ENCODE assay signal across 7 cellular contexts in genomic region chr2:12299431-12299830, GRCh38.
"Had no signal": no experiment of that assay in that cellular context is flagged by ENCODE, and none has a peak within 500 bp of the region (broad histone marks: within the 10 kb centered on the region; RNA-seq: fewer than 3 reads in every experiment).

No MANE protein-coding gene starts in this region.

- H3K4me3 ChIP-seq: GM23338 had no signal

- H3K9me3 Mint-ChIP-seq: GM23338 had no signal

- H3K9ac ChIP-seq: KMS-11 had no signal

- DNase-seq: H7, IMR-90, KBM-7 had no signal

- ATAC-seq: GM23338 had no signal

- H2AFZ ChIP-seq: GM23338 had no signal

- H3K27ac Mint-ChIP-seq: GM23338 had no signal

- H3K4me2 ChIP-seq: GM23338, KMS-11 had no signal

- H3K27ac ChIP-seq: KMS-11 had no signal

- H3K4me3 Mint-ChIP-seq: GM23338 had no signal

- FAIRE-seq: H1, HTR-8/SVneo had no signal
